Comparison of ENCODE assay signal across 20 cellular contexts in genomic region chr17:41589301-41589700, GRCh38. TPM values are rescaled to one million over a fixed set of nuclear protein-coding genes. Genes with fewer than 3 reads are reported as not detected.
"Had no signal": no experiment of that assay in that cellular context is flagged by ENCODE, and none has a peak within 500 bp of the region (broad histone marks: within the 10 kb centered on the region; RNA-seq: fewer than 3 reads in every experiment).

No MANE protein-coding gene starts in this region.

- DNase-seq: effector memory CD8-positive, alpha-beta T cell; esophagus squamous epithelium; foreskin fibroblast; left colon; left ventricle myocardium superior; naive thymus-derived CD4-positive, alpha-beta T cell; small intestine; stimulated activated CD4-positive, alpha-beta T cell treated with anti-CD3 and anti-CD28 coated beads, Interleukin-12 subunit alpha, Interleukin-12 subunit beta, amount 100 ng/mL, for 4 hours; stimulated activated naive CD4-positive, alpha-beta T cell; trophoblast cell; uterus had no signal

- H3K9me3 Mint-ChIP-seq: effector memory CD8-positive, alpha-beta T cell had no signal

- H3K36me3 Mint-ChIP-seq: naive thymus-derived CD4-positive, alpha-beta T cell had no signal

- H3K27ac Mint-ChIP-seq: effector memory CD8-positive, alpha-beta T cell; naive thymus-derived CD4-positive, alpha-beta T cell had no signal

- H3K27me3 ChIP-seq: neutrophil, uterus had no signal

- ATAC-seq: effector memory CD8-positive, alpha-beta T cell; left colon; left ventricle myocardium superior; naive thymus-derived CD4-positive, alpha-beta T cell; sciatic nerve had no signal

- H3K4me3 Mint-ChIP-seq: effector memory CD8-positive, alpha-beta T cell; naive thymus-derived CD4-positive, alpha-beta T cell had no signal

- H3K4me3 ChIP-seq: lung, uterus had no signal

- H3K36me3 ChIP-seq: esophagus squamous epithelium, neutrophil, uterus had no signal

- H3K27ac ChIP-seq: neutrophil, uterus had no signal

- H3K9me3 ChIP-seq: esophagus squamous epithelium, neutrophil, uterus had no signal

- H3K4me1 ChIP-seq: uterus had no signal

RNA-seq across cellular contexts. Expression of gene KRT14, which starts 2.6 kb away (rescaled TPM):
- total RNA-seq: kidney epithelial cell; left ventricle myocardium superior; mononuclear cell; naive thymus-derived CD4-positive, alpha-beta T cell had no signal
- polyA plus RNA-seq: naive thymus-derived CD4-positive, alpha-beta T cell; neural cell had no signal

RNA-seq across cellular contexts. Expression of gene KRT9, which starts 17.4 kb away (rescaled TPM):
- total RNA-seq: kidney epithelial cell; left colon; left ventricle myocardium superior; lung; mesenteric fat pad; naive thymus-derived CD4-positive, alpha-beta T cell; osteoblast; pulmonary artery endothelial cell; sciatic nerve had no signal
- polyA plus RNA-seq: lung; naive thymus-derived CD4-positive, alpha-beta T cell; neural cell had no signal

RNA-seq across cellular contexts. Expression of gene KRT16, which starts 23.3 kb away (rescaled TPM):
- total RNA-seq: left colon; left ventricle myocardium superior; mononuclear cell; naive thymus-derived CD4-positive, alpha-beta T cell; uterus had no signal
- polyA plus RNA-seq: naive thymus-derived CD4-positive, alpha-beta T cell; neural cell had no signal

RNA-seq across cellular contexts. Expression of gene KRT17, which starts 35.1 kb away (rescaled TPM):
- total RNA-seq: left ventricle myocardium superior; mesenteric fat pad; naive thymus-derived CD4-positive, alpha-beta T cell; sciatic nerve had no signal
- polyA plus RNA-seq: naive thymus-derived CD4-positive, alpha-beta T cell; neural cell had no signal
